16 cellular contexts compared by ENCODE assay signal in genomic region chr15:74838746-74839525, GRCh38. TPM values are rescaled to one million over a fixed set of nuclear protein-coding genes. Genes with fewer than 3 reads are reported as not detected.
DNase-seq lines count a peak whose midpoint lies in the region; ATAC-seq and TF ChIP-seq lines count a peak whose summit lies in the region.
"Had no signal": no experiment of that assay in that cellular context is flagged by ENCODE, and none has a peak within 500 bp of the region (broad histone marks: within the 10 kb centered on the region; RNA-seq: fewer than 3 reads in every experiment).

No MANE protein-coding gene starts in this region.

- H3K36me3 ChIP-seq in CD4-positive, CD25-positive, alpha-beta regulatory T cell (ENCODE audit: control insufficient read depth, insufficient read depth, low read length): no peaks in the 10 kb centered on the region
- peaks cover 3% of the 10 kb centered on the region; the same call in 1 of the 2 replicates for H3K36me3 ChIP-seq in Karpas-422 (ENCODE audit: insufficient read depth, low read length)
- peaks cover 47% of the 10 kb centered on the region for H3K36me3 ChIP-seq in effector memory CD4-positive, alpha-beta T cell (ENCODE audit: control insufficient read depth, insufficient read depth, low read length)
- no peaks in the 10 kb centered on the region; the same call in none of the 2 replicates for H3K36me3 ChIP-seq in BE2C

- TF ChIP-seq CTCF in VCaP (conservative IDR thresholded peaks at IDR 0.05) (no peak), WTC11 (IDR thresholded peaks at IDR 0.05) (no peak), BE2C (IDR thresholded peaks at IDR 0.05; ENCODE audit: low read depth, low read length) (no peak)

- POLR2A ChIA-PET in WTC11 (lab: Charles Lee): no interaction called here

- no peaks in the 10 kb centered on the region for H3K27me3 Mint-ChIP-seq in CD4-positive, CD25-positive, alpha-beta regulatory T cell
- H3K27me3 Mint-ChIP-seq in WTC11 (ENCODE audit: low read depth): no peaks in the 10 kb centered on the region
- H3K27me3 Mint-ChIP-seq: B cell had no signal

- peaks cover 11% of the 10 kb centered on the region for H3K36me3 Mint-ChIP-seq in CD4-positive, CD25-positive, alpha-beta regulatory T cell
- peaks cover 3% of the 10 kb centered on the region for H3K36me3 Mint-ChIP-seq in WTC11

- peaks cover 0 to 41% (median 20%) of the 10 kb centered on the region in 4 donors for H3K4me1 Mint-ChIP-seq in CD4-positive, CD25-positive, alpha-beta regulatory T cell
- H3K4me1 Mint-ChIP-seq in WTC11: peaks cover 26% of the 10 kb centered on the region

- peak overlapping the region in 2 of 3 donors; percentile 65 to 67 for H3K27ac Mint-ChIP-seq in CD4-positive, CD25-positive, alpha-beta regulatory T cell
- H3K27ac Mint-ChIP-seq in WTC11: no peak overlapping the region
- H3K27ac Mint-ChIP-seq: B cell had no signal

- H3K27ac ChIP-seq in CD4-positive, CD25-positive, alpha-beta regulatory T cell (ENCODE audit: insufficient read depth, low read length, poor library complexity, severe bottlenecking): no peak overlapping the region
- H3K27ac ChIP-seq in Karpas-422 (ENCODE audit: low read length) (peak overlapping the region; percentile 76), VCaP (peak overlapping the region; percentile 100; the same call in 1 of the 2 replicates)
- H3K27ac ChIP-seq in effector memory CD4-positive, alpha-beta T cell (ENCODE audit: insufficient read depth, low read length, poor library complexity, severe bottlenecking): no peak overlapping the region
- H3K27ac ChIP-seq: GM23248 had no signal

- peaks cover 16% of the 10 kb centered on the region for H3K79me2 ChIP-seq in Karpas-422 (ENCODE audit: low read length)

- no peaks in the 10 kb centered on the region for H3K9me3 Mint-ChIP-seq in CD4-positive, CD25-positive, alpha-beta regulatory T cell
- no peaks in the 10 kb centered on the region for H3K9me3 Mint-ChIP-seq in WTC11
- H3K9me3 Mint-ChIP-seq: H9 had no signal

- no peak overlapping the region for H2AFZ ChIP-seq in Karpas-422 (ENCODE audit: low read length)
- H2AFZ ChIP-seq: GM23248 had no signal

- DNase-seq in 8988T: peak; percentile 7
- no peak for DNase-seq in CD4-positive, CD25-positive, alpha-beta regulatory T cell
- peak; percentile 75 for DNase-seq in Karpas-422
- no peak for DNase-seq in WTC11 (ENCODE audit: low spot score)
- DNase-seq in retina: no peak
- DNase-seq in effector memory CD4-positive, alpha-beta T cell: no peak
- DNase-seq in BE2C: no peak
- DNase-seq: Calu3, DMS 273 treated with DMSO at 0.1 percent for 48 hours, GM23248, H9 had no signal

- no peaks in the 10 kb centered on the region for H3K27me3 ChIP-seq in CD4-positive, CD25-positive, alpha-beta regulatory T cell (ENCODE audit: control insufficient read depth, insufficient read depth, low read length)
- H3K27me3 ChIP-seq in Karpas-422 (ENCODE audit: low read length) (no peaks in the 10 kb centered on the region), BE2C (no peaks in the 10 kb centered on the region)
- H3K27me3 ChIP-seq in effector memory CD4-positive, alpha-beta T cell (replicated peaks; ENCODE audit: control insufficient read depth, insufficient read depth, low read length, poor library complexity, severe bottlenecking): no peaks in the 10 kb centered on the region

- no peak overlapping the region for H3K4me3 ChIP-seq in CD4-positive, CD25-positive, alpha-beta regulatory T cell (ENCODE audit: low read depth, low read length)
- H3K4me3 ChIP-seq in Karpas-422 (ENCODE audit: low read length) (peak overlapping the region; percentile 32; the same call in 1 of the 2 replicates), BE2C (ENCODE audit: low read depth, low read length) (no peak overlapping the region)
- H3K4me3 ChIP-seq in effector memory CD4-positive, alpha-beta T cell (ENCODE audit: insufficient read depth, low read depth, low read length, poor library complexity, severe bottlenecking): no peak overlapping the region
- H3K4me3 ChIP-seq: GM12878, GM23248 had no signal

- H3K9ac ChIP-seq in Karpas-422 (ENCODE audit: low read length): peak overlapping the region; percentile 98
- H3K9ac ChIP-seq: GM23248 had no signal

- peaks cover 25% of the 10 kb centered on the region for H3K4me1 ChIP-seq in CD4-positive, CD25-positive, alpha-beta regulatory T cell (ENCODE audit: control insufficient read depth, insufficient read depth, low read length, poor library complexity, severe bottlenecking)
- peaks cover 70% of the 10 kb centered on the region for H3K4me1 ChIP-seq in Karpas-422 (ENCODE audit: low read length)
- H3K4me1 ChIP-seq in effector memory CD4-positive, alpha-beta T cell (ENCODE audit: control insufficient read depth, insufficient read depth, low read length, poor library complexity, severe bottlenecking): peaks cover 19% of the 10 kb centered on the region
- peaks cover 7% of the 10 kb centered on the region for H3K4me1 ChIP-seq in BE2C

- ATAC-seq in CD4-positive, CD25-positive, alpha-beta regulatory T cell (ENCODE audit: low read depth in 2 of 2): no peak
- no peak for ATAC-seq in WTC11
- ATAC-seq: GM12878 had no signal

- no peaks in the 10 kb centered on the region for H3K9me3 ChIP-seq in CD4-positive, CD25-positive, alpha-beta regulatory T cell (ENCODE audit: control insufficient read depth in 2 of 2, low read length in 2 of 2)
- no peaks in the 10 kb centered on the region for H3K9me3 ChIP-seq in Karpas-422 (ENCODE audit: low read length)
- H3K9me3 ChIP-seq in effector memory CD4-positive, alpha-beta T cell (ENCODE audit: control insufficient read depth, low read length): no peaks in the 10 kb centered on the region
- no peaks in the 10 kb centered on the region for H3K9me3 ChIP-seq in BE2C

- H4K20me1 ChIP-seq in Karpas-422 (ENCODE audit: insufficient read depth, low read depth, low read length): 0 out of 2 replicates have a peak, but pooled peaks cover 7% of the 10 kb centered on the region

- H3K4me3 Mint-ChIP-seq in CD4-positive, CD25-positive, alpha-beta regulatory T cell: no peak overlapping the region
- H3K4me3 Mint-ChIP-seq in WTC11: no peak overlapping the region
- H3K4me3 Mint-ChIP-seq: B cell, H9 had no signal

- H3K4me2 ChIP-seq in Karpas-422 (ENCODE audit: low read depth, low read length, poor library complexity, severe bottlenecking): peak overlapping the region; percentile 83

- CTCF ChIA-PET in WTC11 (lab: Charles Lee): interaction anchor here (1.6 to 5.1 kb wide), 4 partner anchors 13 to 67 kb away, joined by 5 to 34 read pairs (median 16); partner anchors contain the start of genes CPLX3 and MPI

- H3K9me2 ChIP-seq in Karpas-422 (replicated peaks; ENCODE audit: insufficient read depth, low read length): no peaks in the 10 kb centered on the region

TF ChIP-seq in WTC11, 78 proteins besides CTCF, POLR2A, EP300 and RAD21 (continues in another document):
- TF ChIP-seq ATF2 (CRISPR knock-in tag; IDR thresholded peaks at IDR 0.05; ENCODE audit: borderline replicate concordance, low read depth) (no peak), USF1 (CRISPR knock-in tag; IDR thresholded peaks at IDR 0.05) (no peak), IRF2 (CRISPR knock-in tag; IDR thresholded peaks at IDR 0.05; ENCODE audit: borderline replicate concordance, low read depth) (no peak), ZNF232 (CRISPR knock-in tag; IDR thresholded peaks at IDR 0.05) (no peak)

RNA-seq across cellular contexts. Expression of gene ULK3, which starts 4.0 kb away (rescaled TPM):
- 54.4 TPM for total RNA-seq in CD4-positive, CD25-positive, alpha-beta regulatory T cell
- polyA plus RNA-seq in CD4-positive, CD25-positive, alpha-beta regulatory T cell: 10 to 100 TPM; 22.5 to 38.1 (median 34.7) TPM
- 87.3 and 89.6 TPM in 2 replicates for total RNA-seq in Karpas-422 (2014; rRNA removed; shearing (Covaris generic); ENCODE audit: low replicate concordance)
- 34.4 to 38.9 TPM (median 37.4 TPM) in 3 replicates for total RNA-seq in WTC11 (2021)
- polyA plus RNA-seq in BE2C (2012; ENCODE audit: insufficient read depth, insufficient read length, low read depth): 152 TPM

RNA-seq across cellular contexts. Expression of gene CPLX3, which starts 12.5 kb away (rescaled TPM):
- 0.35 TPM for total RNA-seq in CD4-positive, CD25-positive, alpha-beta regulatory T cell
- not detected for polyA plus RNA-seq in CD4-positive, CD25-positive, alpha-beta regulatory T cell
- total RNA-seq in Karpas-422 (2014; rRNA removed; shearing (Covaris generic); ENCODE audit: low replicate concordance): 5.2 and 7.3 TPM in 2 replicates
- total RNA-seq in WTC11 (2021): 0.09 to 0.21 TPM (median 0.09 TPM) in 3 replicates
- polyA plus RNA-seq in BE2C (2012; ENCODE audit: insufficient read depth, insufficient read length, low read depth): not detected
- total RNA-seq: B cell, Daoy, G401, GM12878, GM23248, H9 had no signal
- polyA plus RNA-seq: GM23248 had no signal

RNA-seq across cellular contexts. Expression of gene LMAN1L, which starts 26.3 kb away (rescaled TPM):
- not detected for total RNA-seq in CD4-positive, CD25-positive, alpha-beta regulatory T cell
- not detected for polyA plus RNA-seq in CD4-positive, CD25-positive, alpha-beta regulatory T cell
- total RNA-seq in Karpas-422 (2014; rRNA removed; shearing (Covaris generic); ENCODE audit: low replicate concordance): 3.3 and 4.3 TPM in 2 replicates
- not detected in 3 replicates for total RNA-seq in WTC11 (2021)
- polyA plus RNA-seq in BE2C (2012; ENCODE audit: insufficient read depth, insufficient read length, low read depth): 0.73 TPM
- total RNA-seq: Daoy, G401, GM12878, GM23248, H9 had no signal
- polyA plus RNA-seq: GM12878, GM23248 had no signal

RNA-seq across cellular contexts. Expression of gene SCAMP2, which starts 34.2 kb away (rescaled TPM):
- 107 TPM for total RNA-seq in CD4-positive, CD25-positive, alpha-beta regulatory T cell
- polyA plus RNA-seq in CD4-positive, CD25-positive, alpha-beta regulatory T cell: 100 to 1,000 TPM; 145 to 194 (median 159) TPM
- 37.1 and 54.9 TPM in 2 replicates for total RNA-seq in Karpas-422 (2014; rRNA removed; shearing (Covaris generic); ENCODE audit: low replicate concordance)
- total RNA-seq in WTC11 (2021): 38.0 to 47.0 TPM (median 39.0 TPM) in 3 replicates
- 76.6 TPM for polyA plus RNA-seq in BE2C (2012; ENCODE audit: insufficient read depth, insufficient read length, low read depth)

RNA-seq across cellular contexts. Expression of gene MPI, which starts 50.9 kb away (rescaled TPM):
- total RNA-seq in CD4-positive, CD25-positive, alpha-beta regulatory T cell: 49.6 TPM
- polyA plus RNA-seq in CD4-positive, CD25-positive, alpha-beta regulatory T cell: 100 to 1,000 TPM in 2 of 4 donors, 10 to 100 TPM in 2; 77.2 to 108 (median 100.0) TPM
- total RNA-seq in Karpas-422 (2014; rRNA removed; shearing (Covaris generic); ENCODE audit: low replicate concordance): 73.7 and 78.8 TPM in 2 replicates
- total RNA-seq in WTC11 (2021): 36.3 to 65.1 TPM (median 59.8 TPM) in 3 replicates
- polyA plus RNA-seq in BE2C (2012; ENCODE audit: insufficient read depth, insufficient read length, low read depth): 72.1 TPM

Comparison
In these comparisons a context has a peak if more than half of its experiments do, and no peak if none do; other contexts are left out.
1. DNase-seq: peak in 8988T (single experiment) and Karpas-422 (single experiment); none in CD4-positive, CD25-positive, alpha-beta regulatory T cell (0 of 3), WTC11 (single experiment), retina (single experiment), effector memory CD4-positive, alpha-beta T cell (0 of 3) and BE2C (single experiment).
2. H3K27ac ChIP-seq: peak in Karpas-422 (single experiment) and VCaP (single experiment); none in CD4-positive, CD25-positive, alpha-beta regulatory T cell (single experiment) and effector memory CD4-positive, alpha-beta T cell (single experiment).